4 cellular contexts compared by ENCODE assay signal in genomic region chr4:36590343-36590742, GRCh38.
TF ChIP-seq lines count a peak whose summit lies in the region.

No MANE protein-coding gene starts in this region.

TF ChIP-seq in HepG2, 621 proteins besides CTCF, POLR2A, EP300 and RAD21:
- TF ChIP-seq FOXP1 (IDR thresholded peaks at IDR 0.05) (no peak), FOXP1 (CRISPR knock-in tag; IDR thresholded peaks at IDR 0.05) (no peak), MAFK (conservative IDR thresholded peaks at IDR 0.05 in 1 of 2, IDR thresholded peaks at IDR 0.05 in 1 of 2; ENCODE audit: low read length in 2 of 2) (peak; percentile 31 to 81; a peak in 3 of 4 replicates), ZNF776 (CRISPR knock-in tag; IDR thresholded peaks at IDR 0.05) (no peak), MAFF (IDR thresholded peaks at IDR 0.05; ENCODE audit: low read depth, low read length) (peak; percentile 78), PLSCR1 (CRISPR knock-in tag; IDR thresholded peaks at IDR 0.05; ENCODE audit: borderline replicate concordance) (no peak), ZNF335 (CRISPR knock-in tag; IDR thresholded peaks at IDR 0.05) (no peak), NR1H2 (CRISPR knock-in tag; IDR thresholded peaks at IDR 0.05; ENCODE audit: borderline replicate concordance, low read depth) (no peak)

TF ChIP-seq in A549, 52 proteins besides CTCF, POLR2A, EP300 and RAD21:
- TF ChIP-seq BCL3 (IDR thresholded peaks at IDR 0.05) (no peak), RFX5 (IDR thresholded peaks at IDR 0.05) (no peak), FOXS1 (CRISPR knock-in tag; IDR thresholded peaks at IDR 0.05) (no peak), MAFK (IDR thresholded peaks at IDR 0.05; ENCODE audit: partially characterized antibody) (peak; percentile 49)

TF ChIP-seq in IMR-90, 13 proteins besides CTCF, POLR2A, EP300 and RAD21:
- TF ChIP-seq ELK1 (IDR thresholded peaks at IDR 0.05; ENCODE audit: borderline replicate concordance, low read depth, low read length) (no peak), MXI1 (IDR thresholded peaks at IDR 0.05; ENCODE audit: borderline replicate concordance, low read depth, low read length) (no peak), FOS (IDR thresholded peaks at IDR 0.05; ENCODE audit: low read depth, low read length) (no peak), SMC3 (IDR thresholded peaks at IDR 0.05; ENCODE audit: low read depth, low read length) (no peak), MAFK (IDR thresholded peaks at IDR 0.05; ENCODE audit: low read depth, low read length) (peak; percentile 77), USF2 (IDR thresholded peaks at IDR 0.05; ENCODE audit: low read depth, low read length) (no peak), RCOR1 (IDR thresholded peaks at IDR 0.05; ENCODE audit: insufficient replicate concordance, low read length) (no peak), NFE2L2 (IDR thresholded peaks at IDR 0.05; ENCODE audit: low read depth, low read length) (no peak)

TF ChIP-seq in K562, 482 proteins besides CTCF, POLR2A, EP300 and RAD21:
- TF ChIP-seq MAFF (IDR thresholded peaks at IDR 0.05; ENCODE audit: low read length) (peak; percentile 21; the same call in 1 of the 2 replicates), ZNF316 (IDR thresholded peaks at IDR 0.05) (peak; percentile 69), C11orf30 (IDR thresholded peaks at IDR 0.05; ENCODE audit: low read depth) (peak; percentile 37; the same call in 1 of the 2 replicates), ZZZ3 (IDR thresholded peaks at IDR 0.05) (no peak), ZBTB34 (CRISPR knock-in tag; IDR thresholded peaks at IDR 0.05) (no peak)
